In the genomic region with DNA sequence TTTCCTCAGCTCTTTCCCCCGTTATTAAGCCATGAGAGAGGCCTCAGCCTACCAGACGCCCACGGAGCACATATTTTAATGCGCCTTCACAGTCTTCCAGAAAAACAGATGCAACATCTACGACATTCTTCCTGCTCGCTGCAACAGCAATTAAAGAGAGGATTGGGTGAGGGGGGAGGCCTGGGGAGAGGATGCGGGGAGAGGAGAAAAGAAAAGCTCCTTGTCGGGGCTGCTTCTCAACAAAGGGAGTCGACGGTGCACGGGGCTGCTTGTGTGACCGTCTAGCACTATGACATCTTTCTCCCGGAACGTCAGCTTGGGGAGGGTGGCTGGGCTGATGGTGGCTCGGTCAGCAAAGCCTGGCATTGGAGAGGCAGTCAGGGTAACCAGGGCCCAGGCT, we compare ENCODE assay signal across 12 cellular contexts. TPM values are rescaled to one million over a fixed set of nuclear protein-coding genes. Genes with fewer than 3 reads are reported as not detected.
DNase-seq lines count a peak whose midpoint lies in the region; ATAC-seq and TF ChIP-seq lines count a peak whose summit lies in the region.
"Had no signal": no experiment of that assay in that cellular context is flagged by ENCODE, and none has a peak within 500 bp of the region (broad histone marks: within the 10 kb centered on the region; RNA-seq: fewer than 3 reads in every experiment).

No MANE protein-coding gene starts in this region.

- H3K4me3 ChIP-seq in Peyer's patch (no peak overlapping the region), esophagus squamous epithelium (no peak overlapping the region), PC-9 (no peak overlapping the region)

- H4K20me1 ChIP-seq in PC-9 (ENCODE audit: insufficient read depth): no peaks in the 10 kb centered on the region

- no peak for ATAC-seq in stimulated activated naive CD8-positive, alpha-beta T cell treated with anti-CD3 and anti-CD28 coated beads, Interleukin-15, amount 100 ng/mL, for 72 hours

- intact Hi-C loops in esophagus squamous epithelium (cut with DNase I) (no loop called here), PC-9 (cut with micrococcal nuclease; ENCODE audit: unreplicated experiment) (no loop called here)

- H2AFZ ChIP-seq in PC-9: no peak overlapping the region

- peaks cover 9% of the 10 kb centered on the region for H3K27me3 Mint-ChIP-seq in mesothelial cell of epicardium (ENCODE audit: low read depth)
- H3K27me3 Mint-ChIP-seq in stimulated activated naive CD8-positive, alpha-beta T cell treated with anti-CD3 and anti-CD28 coated beads, Interleukin-15, amount 100 ng/mL, for 72 hours: peaks cover 10% of the 10 kb centered on the region

- POLR2A ChIA-PET in PC-9 (lab: Charles Lee; ENCODE audit: unreplicated experiment): no interaction called here

- H3K79me2 ChIP-seq in PC-9 (ENCODE audit: low read depth): no peaks in the 10 kb centered on the region

- no peaks in the 10 kb centered on the region for H3K9me2 ChIP-seq in PC-9 (ENCODE audit: insufficient read depth)

- no peak for TF ChIP-seq POLR2A in Peyer's patch (IDR thresholded peaks at IDR 0.05)
- no peak for TF ChIP-seq POLR2A in esophagus squamous epithelium (IDR thresholded peaks at IDR 0.05)

- H3K4me1 Mint-ChIP-seq in mesothelial cell of epicardium: peaks cover 17% of the 10 kb centered on the region
- no peaks in the 10 kb centered on the region for H3K4me1 Mint-ChIP-seq in stimulated activated naive CD8-positive, alpha-beta T cell treated with anti-CD3 and anti-CD28 coated beads, Interleukin-15, amount 100 ng/mL, for 72 hours

- H3K36me3 Mint-ChIP-seq in mesothelial cell of epicardium: no peaks in the 10 kb centered on the region

- H3K4me1 ChIP-seq in Peyer's patch: no peaks in the 10 kb centered on the region
- peaks cover 6 to 39% (median 12%) of the 10 kb centered on the region in 3 donors for H3K4me1 ChIP-seq in esophagus squamous epithelium
- no peaks in the 10 kb centered on the region for H3K4me1 ChIP-seq in PC-9 (replicated peaks; ENCODE audit: insufficient read depth)

- H3K27me3 ChIP-seq in Peyer's patch (no peaks in the 10 kb centered on the region), esophagus squamous epithelium (no peaks in the 10 kb centered on the region), PC-9 (ENCODE audit: insufficient read depth, low read depth) (peaks cover 46% of the 10 kb centered on the region)

- WGBS in esophagus squamous epithelium, 2 donors: 46 to 49% methylated on average over 13 to 14 of the region's 15 CpGs

- no peaks in the 10 kb centered on the region for H3F3A ChIP-seq in PC-9 (ENCODE audit: insufficient read depth, low read depth)

- no peak overlapping the region for H3K4me2 ChIP-seq in PC-9

- no peaks in the 10 kb centered on the region for H3K9me3 ChIP-seq in Peyer's patch
- H3K9me3 ChIP-seq in esophagus squamous epithelium: no peaks in the 10 kb centered on the region
- H3K9me3 ChIP-seq in PC-9 (ENCODE audit: insufficient read depth, low read depth): peaks cover 5% of the 10 kb centered on the region; the same call in 1 of the 2 replicates

- DNase-seq in Peyer's patch (no peak), esophagus squamous epithelium (lab: John Stamatoyannopoulos, UW) (no peak), mesothelial cell of epicardium (ENCODE audit: low spot score in 2 of 2, unreplicated experiment in 2 of 2) (no peak), superior temporal gyrus (ENCODE audit: extremely low spot score) (peak; percentile 15), PC-9 (no peak), NK-92 (lab: John Stamatoyannopoulos, UW; ENCODE audit: unreplicated experiment) (no peak)
- DNase-seq in stimulated activated naive CD4-positive, alpha-beta T cell (lab: John Stamatoyannopoulos, UW): no peak
- DNase-seq in stimulated activated naive CD8-positive, alpha-beta T cell treated with anti-CD3 and anti-CD28 coated beads, Interleukin-15, amount 100 ng/mL, for 72 hours: no peak
- DNase-seq: activated CD4-positive, alpha-beta T cell treated with anti-CD3 and anti-CD28 coated beads for 4 hours; activated naive CD4-positive, alpha-beta T cell treated with anti-CD3 and anti-CD28 coated beads, Interleukin-2, amount 50 U/mL, for 16 hours; KG1; NCI-H2227 treated with DMSO at 0.1 percent for 48 hours had no signal

- no TSS peak for BruUV-seq in PC-9 (replicated peaks; lab: Mats Ljungman, UMichigan)

- no peaks in the 10 kb centered on the region for H3K36me3 ChIP-seq in Peyer's patch
- no peaks in the 10 kb centered on the region for H3K36me3 ChIP-seq in esophagus squamous epithelium
- no peaks in the 10 kb centered on the region for H3K36me3 ChIP-seq in PC-9 (ENCODE audit: low read depth)

- H3K9me3 Mint-ChIP-seq in mesothelial cell of epicardium: peaks cover 4% of the 10 kb centered on the region
- no peaks in the 10 kb centered on the region for H3K9me3 Mint-ChIP-seq in stimulated activated naive CD8-positive, alpha-beta T cell treated with anti-CD3 and anti-CD28 coated beads, Interleukin-15, amount 100 ng/mL, for 72 hours

- TF ChIP-seq CTCF in Peyer's patch (IDR thresholded peaks at IDR 0.05) (no peak), esophagus squamous epithelium (IDR thresholded peaks at IDR 0.05) (no peak), mesothelial cell of epicardium (IDR thresholded peaks at IDR 0.05; ENCODE audit: unreplicated experiment) (no peak), PC-9 (conservative IDR thresholded peaks at IDR 0.05) (no peak)

- peak overlapping the region; percentile 89 for H3K27ac Mint-ChIP-seq in mesothelial cell of epicardium
- no peak overlapping the region for H3K27ac Mint-ChIP-seq in stimulated activated naive CD8-positive, alpha-beta T cell treated with anti-CD3 and anti-CD28 coated beads, Interleukin-15, amount 100 ng/mL, for 72 hours

- CTCF ChIA-PET in PC-9 (lab: Charles Lee): no interaction called here

- H3K27ac ChIP-seq in Peyer's patch (peak overlapping the region in 3 of 4 donors; percentile 32 to 82 (median 61)), esophagus squamous epithelium (peak overlapping the region; percentile 41 to 85 (median 82)), PC-9 (no peak overlapping the region)

- H3K4me3 Mint-ChIP-seq in mesothelial cell of epicardium: no peak overlapping the region
- no peak overlapping the region for H3K4me3 Mint-ChIP-seq in stimulated activated naive CD8-positive, alpha-beta T cell treated with anti-CD3 and anti-CD28 coated beads, Interleukin-15, amount 100 ng/mL, for 72 hours

RNA-seq across cellular contexts. Expression of a gene that starts 37.6 kb away (rescaled TPM):
- total RNA-seq in Peyer's patch: 10 to 100 TPM; 38.8 to 97.2 (median 81.0) TPM
- total RNA-seq in esophagus squamous epithelium: 10 to 100 TPM; 11.9 to 18.8 (median 15.6) TPM
- 10.9 to 11.8 TPM (median 11.7 TPM) in 3 replicates for total RNA-seq in mesothelial cell of epicardium
- total RNA-seq in PC-9 (2021): 14.3 and 20.4 TPM in 2 replicates
